Comparison of ENCODE assay signal across 1 cellular context in the genomic region with DNA sequence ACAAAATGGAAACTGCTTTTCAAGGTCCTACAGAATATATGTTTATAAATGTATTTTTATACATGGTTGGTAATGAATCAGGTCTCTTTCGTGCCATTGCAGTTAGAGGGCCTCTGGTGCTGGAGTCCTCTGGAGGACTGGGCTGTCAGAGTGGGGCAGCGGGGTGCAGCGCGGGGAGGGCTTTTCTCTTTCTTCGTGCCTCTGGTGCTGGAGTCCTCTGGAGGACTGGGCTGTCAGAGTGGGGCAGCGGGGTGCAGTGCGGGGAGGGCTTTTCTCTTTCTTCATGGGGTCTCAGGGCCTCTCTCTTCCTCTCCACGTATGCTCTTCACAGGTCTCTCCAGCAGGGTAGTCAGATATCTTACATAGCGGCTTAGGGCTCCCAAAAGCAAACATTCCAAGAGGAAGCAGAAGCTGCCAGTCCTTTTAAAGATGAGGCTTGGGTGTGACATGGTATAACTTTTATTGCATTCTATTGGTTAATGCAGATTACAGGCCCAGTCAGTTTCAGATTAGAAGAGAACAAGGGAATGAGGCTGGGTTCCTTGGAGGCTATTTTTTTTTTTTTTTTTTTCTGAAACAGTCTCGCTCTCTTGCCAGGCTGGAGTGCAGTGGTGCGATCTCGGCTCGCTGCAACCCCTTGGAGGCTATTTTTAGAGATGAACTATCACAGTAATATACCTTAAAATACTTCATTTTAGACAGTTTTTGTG.
TF ChIP-seq lines count a peak whose summit lies in the region.

No MANE protein-coding gene starts in this region.

TF ChIP-seq in GM12878, 131 proteins besides CTCF, POLR2A, EP300 and RAD21:
- no peak for TF ChIP-seq EGR1 (IDR thresholded peaks at IDR 0.05; ENCODE audit: borderline replicate concordance in 1 of 2, low read depth in 2 of 2, low read length in 2 of 2)
- TF ChIP-seq SMC3 (IDR thresholded peaks at IDR 0.05; ENCODE audit: borderline replicate concordance, low read length): no peak
- TF ChIP-seq, protein P1, sequence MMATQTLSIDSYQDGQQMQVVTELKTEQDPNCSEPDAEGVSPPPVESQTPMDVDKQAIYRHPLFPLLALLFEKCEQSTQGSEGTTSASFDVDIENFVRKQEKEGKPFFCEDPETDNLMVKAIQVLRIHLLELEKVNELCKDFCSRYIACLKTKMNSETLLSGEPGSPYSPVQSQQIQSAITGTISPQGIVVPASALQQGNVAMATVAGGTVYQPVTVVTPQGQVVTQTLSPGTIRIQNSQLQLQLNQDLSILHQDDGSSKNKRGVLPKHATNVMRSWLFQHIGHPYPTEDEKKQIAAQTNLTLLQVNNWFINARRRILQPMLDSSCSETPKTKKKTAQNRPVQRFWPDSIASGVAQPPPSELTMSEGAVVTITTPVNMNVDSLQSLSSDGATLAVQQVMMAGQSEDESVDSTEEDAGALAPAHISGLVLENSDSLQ (IDR thresholded peaks at IDR 0.05): no peak
- TF ChIP-seq SMARCA5 (IDR thresholded peaks at IDR 0.05): no peak
- TF ChIP-seq TBL1XR1 (IDR thresholded peaks at IDR 0.05; ENCODE audit: low read depth, low read length): no peak
- TF ChIP-seq ZNF274 (IDR thresholded peaks at IDR 0.05; ENCODE audit: insufficient read depth, insufficient read length): no peak
- TF ChIP-seq SREBF2 (IDR thresholded peaks at IDR 0.05; ENCODE audit: low read length): no peak
- TF ChIP-seq, protein P2, sequence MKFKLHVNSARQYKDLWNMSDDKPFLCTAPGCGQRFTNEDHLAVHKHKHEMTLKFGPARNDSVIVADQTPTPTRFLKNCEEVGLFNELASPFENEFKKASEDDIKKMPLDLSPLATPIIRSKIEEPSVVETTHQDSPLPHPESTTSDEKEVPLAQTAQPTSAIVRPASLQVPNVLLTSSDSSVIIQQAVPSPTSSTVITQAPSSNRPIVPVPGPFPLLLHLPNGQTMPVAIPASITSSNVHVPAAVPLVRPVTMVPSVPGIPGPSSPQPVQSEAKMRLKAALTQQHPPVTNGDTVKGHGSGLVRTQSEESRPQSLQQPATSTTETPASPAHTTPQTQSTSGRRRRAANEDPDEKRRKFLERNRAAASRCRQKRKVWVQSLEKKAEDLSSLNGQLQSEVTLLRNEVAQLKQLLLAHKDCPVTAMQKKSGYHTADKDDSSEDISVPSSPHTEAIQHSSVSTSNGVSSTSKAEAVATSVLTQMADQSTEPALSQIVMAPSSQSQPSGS (IDR thresholded peaks at IDR 0.05; ENCODE audit: low read length): no peak
TF ChIP-seq in GM12878: peak in this region for 0.
